ENCODE assay signal across 14 cellular contexts in genomic region chr6:142867355-142867801, GRCh38.
DNase-seq lines count a peak whose midpoint lies in the region; ATAC-seq, FAIRE-seq and TF ChIP-seq lines count a peak whose summit lies in the region.
"Had no signal": no experiment of that assay in that cellular context is flagged by ENCODE, and none has a peak within 500 bp of the region (broad histone marks: within the 10 kb centered on the region; RNA-seq: fewer than 3 reads in every experiment).

No MANE protein-coding gene starts in this region.

- no peak for FAIRE-seq in K562 (lab: Jason Lieb, UNC)

- peaks cover 0 to 12% (median 0%) of the 10 kb centered on the region in 11 experiments; a peak in 3 of 22 replicates for H3K9me3 ChIP-seq in BLaER1 treated with 17β-estradiol and CSF1 and Interleukin-3, amounts not matched to agents 10 nM and 100 nM (replicated peaks in 1 of 11)
- no peaks in the 10 kb centered on the region for H3K9me3 ChIP-seq in K562 (replicated peaks; ENCODE audit: control insufficient read depth, insufficient read depth, low read depth, low read length)
- H3K9me3 ChIP-seq in BE2C, result no peaks in the 10 kb centered on the region
- H3K9me3 ChIP-seq: adrenal gland, pancreas had no signal

- H4K20me1 ChIP-seq in BLaER1 treated with 17β-estradiol and CSF1 and Interleukin-3, amounts not matched to agents 10 nM and 100 nM, result peaks cover 0 to 30% (median 0%) of the 10 kb centered on the region in 11 experiments; a peak in 5 of 22 replicates
- no peaks in the 10 kb centered on the region for H4K20me1 ChIP-seq in K562 (replicated peaks; ENCODE audit: control insufficient read depth, insufficient read depth, low read length)

- H3K9ac ChIP-seq in BLaER1 treated with 17β-estradiol and CSF1 and Interleukin-3, amounts not matched to agents 10 nM and 100 nM, result no peak overlapping the region
- no peak overlapping the region for H3K9ac ChIP-seq in K562 (ENCODE audit: insufficient read depth in 1 of 2, low read depth in 2 of 2, low read length in 2 of 2)

- no peaks in the 10 kb centered on the region for H3K27me3 ChIP-seq in BLaER1 treated with 17β-estradiol and CSF1 and Interleukin-3, amounts not matched to agents 10 nM and 100 nM
- no peaks in the 10 kb centered on the region; a peak in 1 of 5 replicates for H3K27me3 ChIP-seq in K562 (ENCODE audit: control insufficient read depth in 2 of 2, insufficient read depth in 2 of 2, low read length in 2 of 2)
- H3K27me3 ChIP-seq in BE2C, result peaks cover 3% of the 10 kb centered on the region
- H3K27me3 ChIP-seq: adrenal gland, pancreas had no signal

- TF ChIP-seq RAD21 in K562 (CRISPR knock-in tag; conservative IDR thresholded peaks at IDR 0.05 in 1 of 2, IDR thresholded peaks at IDR 0.05 in 1 of 2), result no peak

- peak; percentile 92 for DNase-seq in LHCN-M2 (ENCODE audit: low read depth)
- no peak for DNase-seq in K562 (ENCODE audit: extremely low read depth in 1 of 4, low spot score in 3 of 4)
- DNase-seq in myocyte (ENCODE audit: low read depth), result peak; percentile 79
- DNase-seq in activated effector memory CD4-positive, alpha-beta T cell treated with anti-CD3 and anti-CD28 coated beads, Interleukin-2, amount 50 U/mL, for 16 hours, result no peak
- DNase-seq in BE2C, result no peak
- no peak for DNase-seq in OCI-M2 (lab: John Stamatoyannopoulos, UW; ENCODE audit: unreplicated experiment)
- DNase-seq in SW 1271 (lab: John Stamatoyannopoulos, UW), result no peak
- DNase-seq: activated CD4-positive, alpha-beta memory T cell treated with anti-CD3 and anti-CD28 coated beads for 36 hours; NCI-H2171; stimulated activated naive CD4-positive, alpha-beta T cell had no signal

- in situ Hi-C loops in K562 (cut with MboI), result no loop called here

- no TSS peak for BruUV-seq in K562 (replicated peaks; lab: Mats Ljungman, UMichigan)

- H3K4me1 ChIP-seq in BLaER1 treated with 17β-estradiol and CSF1 and Interleukin-3, amounts not matched to agents 10 nM and 100 nM, result peaks cover 25 to 48% (median 33%) of the 10 kb centered on the region in 10 experiments
- H3K4me1 ChIP-seq in K562 (replicated peaks in 1 of 2; ENCODE audit: control insufficient read depth in 2 of 2, insufficient read depth in 2 of 2, low read length in 2 of 2) (no peaks in the 10 kb centered on the region), BE2C (peaks cover 2% of the 10 kb centered on the region; the same call in 1 of the 2 replicates)

- intact Hi-C loops in K562 (cut with micrococcal nuclease), result no loop called here

- H3K36me3 ChIP-seq in BLaER1 treated with 17β-estradiol and CSF1 and Interleukin-3, amounts not matched to agents 10 nM and 100 nM, result peaks cover 0 to 16% (median 11%) of the 10 kb centered on the region in 11 experiments; a peak in 13 of 22 replicates
- no peaks in the 10 kb centered on the region for H3K36me3 ChIP-seq in K562 (ENCODE audit: control insufficient read depth, insufficient read depth, low read length)
- no peaks in the 10 kb centered on the region for H3K36me3 ChIP-seq in BE2C
- H3K36me3 ChIP-seq: adrenal gland, pancreas had no signal

- TF ChIP-seq EP300 in K562 (IDR thresholded peaks at IDR 0.05; ENCODE audit: low read length), result no peak

- WGBS in K562 (ENCODE audit: insufficient coverage, low coverage, missing lambda C conversion rate), result 2% methylated on average over 4 of the region's 4 CpGs

- H3K27ac ChIP-seq in BLaER1 treated with 17β-estradiol and CSF1 and Interleukin-3, amounts not matched to agents 10 nM and 100 nM, result peak overlapping the region in 7 of 11 experiments; percentile 12 to 50 (median 26); a peak in 6 of 22 replicates
- no peak overlapping the region for H3K27ac ChIP-seq in K562 (ENCODE audit: extremely low read depth, low read depth, low read length)

- no peak overlapping the region for H3K4me3 ChIP-seq in BLaER1 treated with 17β-estradiol and CSF1 and Interleukin-3, amounts not matched to agents 10 nM and 100 nM
- H3K4me3 ChIP-seq in K562 (no peak overlapping the region), BE2C (ENCODE audit: low read depth, low read length) (no peak overlapping the region)
- H3K4me3 ChIP-seq: adrenal gland, pancreas, PC-9 had no signal

- no peaks in the 10 kb centered on the region for H3K79me2 ChIP-seq in K562 (ENCODE audit: control insufficient read depth, insufficient read depth, low read length)

- POLR2A ChIA-PET in K562 (lab: Yijun Ruan, JAX), result no interaction called here

- no peak for ATAC-seq in K562

- no peak for TF ChIP-seq CTCF in K562 (IDR thresholded peaks at IDR 0.05 in 2 of 3, conservative IDR thresholded peaks at IDR 0.05 in 1 of 3; ENCODE audit: insufficient read depth in 2 of 3, low read depth in 1 of 3, low read length in 3 of 3)
- TF ChIP-seq CTCF in BE2C (IDR thresholded peaks at IDR 0.05; ENCODE audit: low read depth, low read length), result no peak

- H3K9me1 ChIP-seq in K562 (ENCODE audit: control insufficient read depth, insufficient read depth, low read length), result no peaks in the 10 kb centered on the region

- peak overlapping the region; percentile 27 to 72 (median 54); a peak in 19 of 22 replicates for H3K4me2 ChIP-seq in BLaER1 treated with 17β-estradiol and CSF1 and Interleukin-3, amounts not matched to agents 10 nM and 100 nM
- H3K4me2 ChIP-seq in K562 (ENCODE audit: insufficient read depth, low read length), result no peak overlapping the region

- H2AFZ ChIP-seq in K562 (ENCODE audit: low read depth, low read length), result no peak overlapping the region
- H2AFZ ChIP-seq: PC-9 had no signal

- CTCF ChIA-PET in K562 (lab: Yijun Ruan, JAX; ENCODE audit: low intra/inter-chr PET ratio), result no interaction called here

- no peak for TF ChIP-seq POLR2A in K562 (conservative IDR thresholded peaks at IDR 0.05)

TF ChIP-seq in K562, 482 proteins besides CTCF, POLR2A, EP300 and RAD21:
- TF ChIP-seq MEIS2 (IDR thresholded peaks at IDR 0.05; ENCODE audit: partially characterized antibody), result peak; percentile 13
- no peak for TF ChIP-seq JUN (IDR thresholded peaks at IDR 0.05; ENCODE audit: borderline replicate concordance, low read depth, low read length)
- no peak for TF ChIP-seq JUN (CRISPR knock-in tag; IDR thresholded peaks at IDR 0.05; ENCODE audit: borderline replicate concordance)
- no peak for TF ChIP-seq DIDO1 (tag; IDR thresholded peaks at IDR 0.05; ENCODE audit: low read depth)

Comparison
In these comparisons a context has a peak if more than half of its experiments do, and no peak if none do; other contexts are left out.
1. DNase-seq: peak in LHCN-M2 (single experiment) and myocyte (single experiment); none in K562 (0 of 4), activated effector memory CD4-positive, alpha-beta T cell treated with anti-CD3 and anti-CD28 coated beads, Interleukin-2, amount 50 U/mL, for 16 hours (single experiment), BE2C (single experiment), OCI-M2 (single experiment) and SW 1271 (0 of 2).